ENCODE assay signal across 11 cellular contexts in the genomic region with DNA sequence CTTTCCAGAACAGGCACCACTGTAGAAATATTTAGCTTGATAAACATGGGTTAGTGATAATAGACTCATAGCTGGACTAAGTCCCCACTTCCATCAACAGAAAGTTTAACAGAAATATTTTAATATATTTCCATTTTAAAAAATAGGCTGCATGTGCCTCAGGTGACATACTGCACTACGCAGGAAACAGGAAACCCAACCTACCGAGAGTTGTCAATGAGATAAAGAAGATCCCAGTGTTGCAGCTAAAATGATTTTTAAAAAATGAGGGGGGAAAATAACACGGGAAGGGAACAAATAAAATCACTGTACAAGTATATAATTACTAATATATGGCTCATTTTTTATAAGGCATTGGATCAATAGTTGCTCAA.
DNase-seq lines count a peak whose midpoint lies in the region; ATAC-seq, FAIRE-seq and TF ChIP-seq lines count a peak whose summit lies in the region.
"Had no signal": no experiment of that assay in that cellular context is flagged by ENCODE, and none has a peak within 500 bp of the region (broad histone marks: within the 10 kb centered on the region; RNA-seq: fewer than 3 reads in every experiment).

No MANE protein-coding gene starts in this region.

- intact Hi-C loops in A673 (cut with micrococcal nuclease; ENCODE audit: unreplicated experiment) = no loop called here

- H3K36me3 ChIP-seq in A673 (ENCODE audit: insufficient read depth, low read length, poor library complexity, severe bottlenecking) = no peaks in the 10 kb centered on the region
- H3K36me3 ChIP-seq in OCI-LY3 (replicated peaks; ENCODE audit: low read depth, low read length) = peaks cover 5% of the 10 kb centered on the region

- no peaks in the 10 kb centered on the region for H4K20me1 ChIP-seq in OCI-LY3 (ENCODE audit: insufficient read depth, low read length)

- TF ChIP-seq POLR2A in H54 (IDR thresholded peaks at IDR 0.05; ENCODE audit: low read depth, low read length) = no peak

- DNase-seq in A673 (ENCODE audit: low spot score) (no peak), foreskin keratinocyte (no peak), AG20443 (ENCODE audit: low spot score) (no peak), H54 (ENCODE audit: insufficient read length, low spot score) (no peak)
- DNase-seq in effector CD8-positive, alpha-beta T cell (lab: John Stamatoyannopoulos, UW) = no peak
- DNase-seq: NCI-H2081, PC-3 had no signal

- no peaks in the 10 kb centered on the region for H3K79me2 ChIP-seq in OCI-LY3 (ENCODE audit: low read length)

- H3K4me1 ChIP-seq in A673 (ENCODE audit: insufficient read depth, low read length, poor library complexity, severe bottlenecking) (peaks cover 22% of the 10 kb centered on the region), OCI-LY3 (ENCODE audit: low read length) (peaks cover 41% of the 10 kb centered on the region), foreskin keratinocyte (peaks cover 24% of the 10 kb centered on the region)

- H3K9ac ChIP-seq in OCI-LY3 (ENCODE audit: low read length) = peak overlapping the region; percentile 75

- H3K4me2 ChIP-seq in OCI-LY3 (ENCODE audit: low read length) = peak overlapping the region; percentile 98

- POLR2A ChIA-PET in A673 (lab: Charles Lee; ENCODE audit: low non-redundant PET) = interaction anchor here (0.6 kb wide), 1 partner anchor 10 kb away, joined by 4 read pairs; no protein-coding TSS in a partner anchor

- no peaks in the 10 kb centered on the region for H3K9me3 ChIP-seq in A673 (ENCODE audit: low read depth, low read length, poor library complexity, severe bottlenecking)
- no peaks in the 10 kb centered on the region for H3K9me3 ChIP-seq in OCI-LY3 (ENCODE audit: insufficient read depth, low read length)

- TF ChIP-seq CTCF in A673 (conservative IDR thresholded peaks at IDR 0.05; ENCODE audit: low read depth, low read length) (no peak), OCI-LY3 (IDR thresholded peaks at IDR 0.05; ENCODE audit: low read depth, low read length) (no peak), foreskin keratinocyte (conservative IDR thresholded peaks at IDR 0.05) (no peak)

- no peak for FAIRE-seq in H54 (lab: Jason Lieb, UNC)

- H3K27ac ChIP-seq in A673 (ENCODE audit: low read depth, low read length, poor library complexity, severe bottlenecking) (peak overlapping the region; percentile 79), OCI-LY3 (ENCODE audit: low read length) (peak overlapping the region; percentile 53), foreskin keratinocyte (no peak overlapping the region)
- H3K27ac ChIP-seq: C4-2B had no signal

- H3K4me3 ChIP-seq in A673 (ENCODE audit: low read depth, low read length, poor library complexity, severe bottlenecking) (peak overlapping the region; percentile 48), OCI-LY3 (ENCODE audit: low read length) (peak overlapping the region; percentile 81)

- ATAC-seq in GM18870 (IDR thresholded peaks at IDR 0.05; ENCODE audit: unreplicated experiment) (peak; percentile 8), foreskin keratinocyte (peak; percentile 11), esophagus mucosa (no peak)
- ATAC-seq: PC-3 had no signal

- H2AFZ ChIP-seq in OCI-LY3 (ENCODE audit: low read depth, low read length) = peak overlapping the region; percentile 95

- no TSS peak for BruUV-seq in A673 (replicated peaks; lab: Mats Ljungman, UMichigan)

- H3K27me3 ChIP-seq in A673 (replicated peaks; ENCODE audit: insufficient read depth, low read depth, low read length, poor library complexity) (no peaks in the 10 kb centered on the region), OCI-LY3 (ENCODE audit: low read depth, low read length) (no peaks in the 10 kb centered on the region), foreskin keratinocyte (no peaks in the 10 kb centered on the region)

- CTCF ChIA-PET in A673 (lab: Charles Lee) = no interaction called here
